In the genomic region with DNA sequence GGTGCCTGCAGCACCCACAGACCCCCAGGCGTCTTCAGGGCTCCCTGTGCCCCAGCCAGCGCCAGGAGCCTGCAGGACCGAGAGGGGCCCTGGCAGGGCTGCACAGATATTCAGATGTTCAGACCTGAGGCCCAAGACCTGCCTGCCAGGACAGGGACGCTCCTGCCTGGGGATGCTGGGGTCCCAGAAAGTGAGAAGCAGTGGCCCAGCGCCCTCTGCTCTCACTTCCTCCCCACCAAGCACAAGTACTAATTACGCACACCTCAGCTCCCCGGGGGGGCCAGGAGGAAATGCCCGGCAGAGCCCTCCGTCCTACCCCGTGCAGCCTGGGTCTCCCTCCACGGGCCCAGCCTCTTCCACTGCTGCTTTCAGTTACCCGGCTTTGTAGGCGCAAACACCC, we compare ENCODE assay signal across 1 cellular context.
A peak's percentile ranks its signal among the peaks of the same experiment; 100 is the strongest.
TF ChIP-seq lines count a peak whose summit lies in the region.

No MANE protein-coding gene starts in this region.

TF ChIP-seq in GM12878, 131 proteins besides CTCF, POLR2A, EP300 and RAD21 (continued from another document and continues in another):
- TF ChIP-seq SUZ12 (IDR thresholded peaks at IDR 0.05; ENCODE audit: unreplicated experiment) (no peak), RBBP5 (conservative IDR thresholded peaks at IDR 0.05) (no peak), KLF5 (IDR thresholded peaks at IDR 0.05; ENCODE audit: partially characterized antibody) (no peak), ZBED1 (IDR thresholded peaks at IDR 0.05; ENCODE audit: borderline replicate concordance) (no peak), POLR2AphosphoS5 (IDR thresholded peaks at IDR 0.05; ENCODE audit: low read length) (no peak), ZSCAN29 (IDR thresholded peaks at IDR 0.05) (no peak), ZNF622 (IDR thresholded peaks at IDR 0.05) (no peak), MTA2 (IDR thresholded peaks at IDR 0.05; ENCODE audit: low read depth) (peak; percentile 65), REST (IDR thresholded peaks at IDR 0.05; ENCODE audit: low read depth, low read length) (no peak), RELA (IDR thresholded peaks at IDR 0.05; ENCODE audit: borderline replicate concordance, partially characterized antibody) (no peak), POU2F2 (IDR thresholded peaks at IDR 0.05; ENCODE audit: borderline replicate concordance, low read depth, low read length) (peak; percentile 48; the same call in 1 of the 3 replicates), BRCA1 (IDR thresholded peaks at IDR 0.05; ENCODE audit: low read depth, low read length) (no peak), CEBPZ (IDR thresholded peaks at IDR 0.05; ENCODE audit: low read depth, low read length) (no peak), ESRRA (IDR thresholded peaks at IDR 0.05; ENCODE audit: low read length) (no peak), TCF3 (IDR thresholded peaks at IDR 0.05; ENCODE audit: borderline replicate concordance, insufficient read depth, low read depth, low read length) (no peak), MTA3 (IDR thresholded peaks at IDR 0.05; ENCODE audit: borderline replicate concordance, low read length) (no peak), RAD51 (IDR thresholded peaks at IDR 0.05) (no peak), SP1 (IDR thresholded peaks at IDR 0.05; ENCODE audit: low read depth, low read length) (peak; percentile 38), YBX1 (IDR thresholded peaks at IDR 0.05) (no peak), ATF3 (IDR thresholded peaks at IDR 0.05; ENCODE audit: borderline replicate concordance, extremely low read depth, low read depth, low read length) (no peak), TCF7 (IDR thresholded peaks at IDR 0.05; ENCODE audit: borderline replicate concordance) (no peak), SMARCA5 (IDR thresholded peaks at IDR 0.05) (no peak), PRDM15 (CRISPR knock-in tag; IDR thresholded peaks at IDR 0.05) (no peak), ASH2L (IDR thresholded peaks at IDR 0.05; ENCODE audit: borderline replicate concordance, low read depth) (no peak), BCL11A (IDR thresholded peaks at IDR 0.05; ENCODE audit: low read depth, low read length) (peak; percentile 78), PML (IDR thresholded peaks at IDR 0.05; ENCODE audit: low read length) (no peak), ETV6 (conservative IDR thresholded peaks at IDR 0.05 in 1 of 2, IDR thresholded peaks at IDR 0.05 in 1 of 2; ENCODE audit: borderline replicate concordance in 1 of 2, low read depth in 1 of 2) (no peak), CREB1 (IDR thresholded peaks at IDR 0.05; ENCODE audit: low read depth) (peak; percentile 21; the same call in 1 of the 2 replicates), RB1 (IDR thresholded peaks at IDR 0.05; ENCODE audit: borderline replicate concordance) (no peak), CBX5 (IDR thresholded peaks at IDR 0.05; ENCODE audit: low read depth) (no peak), NBN (IDR thresholded peaks at IDR 0.05) (no peak), SIX5 (IDR thresholded peaks at IDR 0.05; ENCODE audit: low read depth, low read length, severe bottlenecking) (no peak), HDAC2 (IDR thresholded peaks at IDR 0.05) (no peak), MXI1 (IDR thresholded peaks at IDR 0.05; ENCODE audit: low read depth, low read length) (0 out of 2 replicates have a peak, but pooled peaks have one; percentile 3), JUND (IDR thresholded peaks at IDR 0.05; ENCODE audit: low read depth, low read length) (no peak), SRF (IDR thresholded peaks at IDR 0.05; ENCODE audit: low read depth in 2 of 2, low read length in 2 of 2) (no peak)
- TF ChIP-seq, protein P1, sequence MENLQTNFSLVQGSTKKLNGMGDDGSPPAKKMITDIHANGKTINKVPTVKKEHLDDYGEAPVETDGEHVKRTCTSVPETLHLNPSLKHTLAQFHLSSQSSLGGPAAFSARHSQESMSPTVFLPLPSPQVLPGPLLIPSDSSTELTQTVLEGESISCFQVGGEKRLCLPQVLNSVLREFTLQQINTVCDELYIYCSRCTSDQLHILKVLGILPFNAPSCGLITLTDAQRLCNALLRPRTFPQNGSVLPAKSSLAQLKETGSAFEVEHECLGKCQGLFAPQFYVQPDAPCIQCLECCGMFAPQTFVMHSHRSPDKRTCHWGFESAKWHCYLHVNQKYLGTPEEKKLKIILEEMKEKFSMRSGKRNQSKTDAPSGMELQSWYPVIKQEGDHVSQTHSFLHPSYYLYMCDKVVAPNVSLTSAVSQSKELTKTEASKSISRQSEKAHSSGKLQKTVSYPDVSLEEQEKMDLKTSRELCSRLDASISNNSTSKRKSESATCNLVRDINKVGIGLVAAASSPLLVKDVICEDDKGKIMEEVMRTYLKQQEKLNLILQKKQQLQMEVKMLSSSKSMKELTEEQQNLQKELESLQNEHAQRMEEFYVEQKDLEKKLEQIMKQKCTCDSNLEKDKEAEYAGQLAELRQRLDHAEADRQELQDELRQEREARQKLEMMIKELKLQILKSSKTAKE (IDR thresholded peaks at IDR 0.05; ENCODE audit: low read depth, poor library complexity, severe bottlenecking) = no peak
- TF ChIP-seq, protein P2, sequence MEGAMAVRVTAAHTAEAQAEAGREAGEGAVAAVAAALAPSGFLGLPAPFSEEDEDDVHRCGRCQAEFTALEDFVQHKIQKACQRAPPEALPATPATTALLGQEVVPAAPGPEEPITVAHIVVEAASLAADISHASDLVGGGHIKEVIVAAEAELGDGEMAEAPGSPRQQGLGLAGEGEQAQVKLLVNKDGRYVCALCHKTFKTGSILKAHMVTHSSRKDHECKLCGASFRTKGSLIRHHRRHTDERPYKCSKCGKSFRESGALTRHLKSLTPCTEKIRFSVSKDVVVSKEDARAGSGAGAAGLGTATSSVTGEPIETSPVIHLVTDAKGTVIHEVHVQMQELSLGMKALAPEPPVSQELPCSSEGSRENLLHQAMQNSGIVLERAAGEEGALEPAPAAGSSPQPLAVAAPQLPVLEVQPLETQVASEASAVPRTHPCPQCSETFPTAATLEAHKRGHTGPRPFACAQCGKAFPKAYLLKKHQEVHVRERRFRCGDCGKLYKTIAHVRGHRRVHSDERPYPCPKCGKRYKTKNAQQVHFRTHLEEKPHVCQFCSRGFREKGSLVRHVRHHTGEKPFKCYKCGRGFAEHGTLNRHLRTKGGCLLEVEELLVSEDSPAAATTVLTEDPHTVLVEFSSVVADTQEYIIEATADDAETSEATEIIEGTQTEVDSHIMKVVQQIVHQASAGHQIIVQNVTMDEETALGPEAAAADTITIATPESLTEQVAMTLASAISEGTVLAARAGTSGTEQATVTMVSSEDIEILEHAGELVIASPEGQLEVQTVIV (IDR thresholded peaks at IDR 0.05; ENCODE audit: borderline replicate concordance, partially characterized antibody) = no peak
- TF ChIP-seq, protein P3, sequence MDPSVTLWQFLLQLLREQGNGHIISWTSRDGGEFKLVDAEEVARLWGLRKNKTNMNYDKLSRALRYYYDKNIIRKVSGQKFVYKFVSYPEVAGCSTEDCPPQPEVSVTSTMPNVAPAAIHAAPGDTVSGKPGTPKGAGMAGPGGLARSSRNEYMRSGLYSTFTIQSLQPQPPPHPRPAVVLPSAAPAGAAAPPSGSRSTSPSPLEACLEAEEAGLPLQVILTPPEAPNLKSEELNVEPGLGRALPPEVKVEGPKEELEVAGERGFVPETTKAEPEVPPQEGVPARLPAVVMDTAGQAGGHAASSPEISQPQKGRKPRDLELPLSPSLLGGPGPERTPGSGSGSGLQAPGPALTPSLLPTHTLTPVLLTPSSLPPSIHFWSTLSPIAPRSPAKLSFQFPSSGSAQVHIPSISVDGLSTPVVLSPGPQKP (IDR thresholded peaks at IDR 0.05; ENCODE audit: low read depth, low read length) = no peak
- TF ChIP-seq, protein P4, sequence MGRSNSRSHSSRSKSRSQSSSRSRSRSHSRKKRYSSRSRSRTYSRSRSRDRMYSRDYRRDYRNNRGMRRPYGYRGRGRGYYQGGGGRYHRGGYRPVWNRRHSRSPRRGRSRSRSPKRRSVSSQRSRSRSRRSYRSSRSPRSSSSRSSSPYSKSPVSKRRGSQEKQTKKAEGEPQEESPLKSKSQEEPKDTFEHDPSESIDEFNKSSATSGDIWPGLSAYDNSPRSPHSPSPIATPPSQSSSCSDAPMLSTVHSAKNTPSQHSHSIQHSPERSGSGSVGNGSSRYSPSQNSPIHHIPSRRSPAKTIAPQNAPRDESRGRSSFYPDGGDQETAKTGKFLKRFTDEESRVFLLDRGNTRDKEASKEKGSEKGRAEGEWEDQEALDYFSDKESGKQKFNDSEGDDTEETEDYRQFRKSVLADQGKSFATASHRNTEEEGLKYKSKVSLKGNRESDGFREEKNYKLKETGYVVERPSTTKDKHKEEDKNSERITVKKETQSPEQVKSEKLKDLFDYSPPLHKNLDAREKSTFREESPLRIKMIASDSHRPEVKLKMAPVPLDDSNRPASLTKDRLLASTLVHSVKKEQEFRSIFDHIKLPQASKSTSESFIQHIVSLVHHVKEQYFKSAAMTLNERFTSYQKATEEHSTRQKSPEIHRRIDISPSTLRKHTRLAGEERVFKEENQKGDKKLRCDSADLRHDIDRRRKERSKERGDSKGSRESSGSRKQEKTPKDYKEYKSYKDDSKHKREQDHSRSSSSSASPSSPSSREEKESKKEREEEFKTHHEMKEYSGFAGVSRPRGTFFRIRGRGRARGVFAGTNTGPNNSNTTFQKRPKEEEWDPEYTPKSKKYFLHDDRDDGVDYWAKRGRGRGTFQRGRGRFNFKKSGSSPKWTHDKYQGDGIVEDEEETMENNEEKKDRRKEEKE (IDR thresholded peaks at IDR 0.05) = no peak
